In the genomic region with DNA sequence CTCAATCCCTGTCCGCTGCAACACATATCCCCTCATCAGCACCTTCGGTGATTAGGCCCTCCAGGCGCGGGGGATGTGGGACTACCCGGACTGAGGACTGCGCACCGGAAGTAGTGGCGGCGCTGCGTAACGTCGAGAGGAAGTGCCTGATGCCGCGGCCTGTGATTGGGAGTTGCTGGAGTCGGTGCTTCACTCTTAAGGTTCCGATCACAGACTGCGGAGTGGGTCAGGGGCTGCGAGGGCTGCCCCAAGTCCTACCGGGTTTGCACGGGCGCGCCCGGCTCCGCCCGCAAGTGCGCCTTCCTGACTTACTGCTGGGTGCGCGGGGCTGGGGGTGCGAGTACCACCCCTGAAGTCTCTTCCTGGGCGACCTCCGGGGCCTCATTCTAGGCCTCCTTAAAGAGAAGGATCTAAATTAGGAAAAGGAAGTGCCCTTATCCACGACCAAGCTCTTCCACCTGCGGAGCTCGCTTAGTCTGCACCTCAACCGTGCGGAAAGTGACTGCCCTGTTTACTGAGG, we compare ENCODE assay signal across 8 cellular contexts. TPM values are rescaled to one million over a fixed set of nuclear protein-coding genes. Genes with fewer than 3 reads are reported as not detected.
DNase-seq lines count a peak whose midpoint lies in the region; ATAC-seq lines count a peak whose summit lies in the region.

TSS of gene ALKBH3 (plus strand) at position 192 of the 520 bp plus-strand sequence. CDS start 1,822 bp downstream, outside the sequence.

- peaks cover 10% of the 10 kb centered on the region for H3K27me3 Mint-ChIP-seq in activated T-helper 1 cell treated with anti-CD3 and anti-CD28 coated beads, Interleukin-12 subunit alpha, Interleukin-12 subunit beta, Interleukin-2, Interleukin-4 antibody, amounts not matched to agents 30 ng/mL and 10 ng/mL and 1 ng/mL, durations not matched to agents 14 hours and 24 hours and 36 hours (ENCODE audit: insufficient read depth)
- H3K27me3 Mint-ChIP-seq in naive B cell: peaks cover 24 to 34% (median 33%) of the 10 kb centered on the region in 3 donors

- DNase-seq in DMS79 (lab: John Stamatoyannopoulos, UW) (peak; percentile 87), KBM-7 (peak; percentile 95), RPMI7951 (ENCODE audit: low read depth) (peak; percentile 90), fibroblast of gingiva (ENCODE audit: low read depth) (peak; percentile 95), naive B cell (peak; percentile 84)
- DNase-seq in activated T-helper 1 cell treated with anti-CD3 and anti-CD28 coated beads, Interleukin-12 subunit alpha, Interleukin-12 subunit beta, Interleukin-2, Interleukin-4 antibody, amounts not matched to agents 30 ng/mL and 10 ng/mL and 1 ng/mL, durations not matched to agents 14 hours and 24 hours and 36 hours (ENCODE audit: low spot score): peak; percentile 84
- peak; percentile 74 to 84 for DNase-seq in stimulated activated CD8-positive, alpha-beta memory T cell treated with anti-CD3 and anti-CD28 coated beads, Interleukin-7, amount 100 ng/mL, for 48 hours (ENCODE audit: extremely low read depth in 1 of 2, low read depth in 1 of 2)

- intact Hi-C loops in activated T-helper 1 cell treated with anti-CD3 and anti-CD28 coated beads, Interleukin-12 subunit alpha, Interleukin-12 subunit beta, Interleukin-2, Interleukin-4 antibody, amounts not matched to agents 30 ng/mL and 10 ng/mL and 1 ng/mL, durations not matched to agents 14 hours and 24 hours and 36 hours (cut with micrococcal nuclease): loop anchor here (1.0 to 5.0 kb wide), 4 partner anchors 11 to 236 kb away; partner anchors contain the start of genes ACCS and HSD17B12

- peak; percentile 97 for ATAC-seq in GM21737 (IDR thresholded peaks at IDR 0.05; ENCODE audit: unreplicated experiment)
- peak; percentile 96 to 99 for ATAC-seq in naive B cell (ENCODE audit: low read depth in 2 of 2)

- peaks cover 19% of the 10 kb centered on the region for H3K36me3 Mint-ChIP-seq in activated T-helper 1 cell treated with anti-CD3 and anti-CD28 coated beads, Interleukin-12 subunit alpha, Interleukin-12 subunit beta, Interleukin-2, Interleukin-4 antibody, amounts not matched to agents 30 ng/mL and 10 ng/mL and 1 ng/mL, durations not matched to agents 14 hours and 24 hours and 36 hours (ENCODE audit: low read depth)
- peaks cover 13 to 22% of the 10 kb centered on the region in 2 donors for H3K36me3 Mint-ChIP-seq in naive B cell

- H3K4me1 Mint-ChIP-seq in activated T-helper 1 cell treated with anti-CD3 and anti-CD28 coated beads, Interleukin-12 subunit alpha, Interleukin-12 subunit beta, Interleukin-2, Interleukin-4 antibody, amounts not matched to agents 30 ng/mL and 10 ng/mL and 1 ng/mL, durations not matched to agents 14 hours and 24 hours and 36 hours (ENCODE audit: low read depth): peaks cover 20% of the 10 kb centered on the region
- peaks cover 10 to 26% (median 20%) of the 10 kb centered on the region in 3 donors for H3K4me1 Mint-ChIP-seq in naive B cell

- H3K4me3 Mint-ChIP-seq in activated T-helper 1 cell treated with anti-CD3 and anti-CD28 coated beads, Interleukin-12 subunit alpha, Interleukin-12 subunit beta, Interleukin-2, Interleukin-4 antibody, amounts not matched to agents 30 ng/mL and 10 ng/mL and 1 ng/mL, durations not matched to agents 14 hours and 24 hours and 36 hours: peak within 1 kb of the TSS; percentile 93
- peak within 1 kb of the TSS; percentile 86 to 98 (median 94) for H3K4me3 Mint-ChIP-seq in naive B cell

- H3K9me3 Mint-ChIP-seq in activated T-helper 1 cell treated with anti-CD3 and anti-CD28 coated beads, Interleukin-12 subunit alpha, Interleukin-12 subunit beta, Interleukin-2, Interleukin-4 antibody, amounts not matched to agents 30 ng/mL and 10 ng/mL and 1 ng/mL, durations not matched to agents 14 hours and 24 hours and 36 hours: peaks cover 7% of the 10 kb centered on the region
- peaks cover 3 to 19% (median 8%) of the 10 kb centered on the region in 7 donors for H3K9me3 Mint-ChIP-seq in naive B cell

- in situ Hi-C loops in KBM-7 (cut with MboI; ENCODE audit: low pct_unique_long_range_greater_than_20kb, low sequenced_read_pairs): no loop called here

- peak within 1 kb of the TSS; percentile 62 for H3K27ac Mint-ChIP-seq in activated T-helper 1 cell treated with anti-CD3 and anti-CD28 coated beads, Interleukin-12 subunit alpha, Interleukin-12 subunit beta, Interleukin-2, Interleukin-4 antibody, amounts not matched to agents 30 ng/mL and 10 ng/mL and 1 ng/mL, durations not matched to agents 14 hours and 24 hours and 36 hours
- peak within 1 kb of the TSS; percentile 74 to 92 (median 78) for H3K27ac Mint-ChIP-seq in naive B cell

RNA-seq across cellular contexts. Expression of gene ALKBH3, which starts in this region (rescaled TPM):
- total RNA-seq in RPMI7951 (2014; rRNA removed; shearing (Covaris generic)): 39.2 and 46.7 TPM in 2 replicates
- 32.7 and 38.1 TPM in 2 replicates for total RNA-seq in activated T-helper 1 cell treated with anti-CD3 and anti-CD28 coated beads, Interleukin-12 subunit alpha, Interleukin-12 subunit beta, Interleukin-2, Interleukin-4 antibody, amounts not matched to agents 30 ng/mL and 10 ng/mL and 1 ng/mL, durations not matched to agents 14 hours and 24 hours and 36 hours
- 10 to 100 TPM; 15.3 to 40.4 (median 33.5) TPM for polyA plus RNA-seq in naive B cell (ENCODE audit: low read depth in 6 of 6)

Comparison
In these comparisons a context has a peak if more than half of its experiments do, and no peak if none do; other contexts are left out.
1. Peak in every context shown above with its lines: DNase-seq and ATAC-seq.